In genomic region chr16:14101415-14101814, GRCh38 we compare ENCODE assay signal across 18 cellular contexts. TPM values are rescaled to one million over a fixed set of nuclear protein-coding genes. Genes with fewer than 3 reads are reported as not detected.
A peak's percentile ranks its signal among the peaks of the same experiment; 100 is the strongest.
DNase-seq lines count a peak whose midpoint lies in the region; ATAC-seq, FAIRE-seq and TF ChIP-seq lines count a peak whose summit lies in the region.
"Had no signal": no experiment of that assay in that cellular context is flagged by ENCODE, and none has a peak within 500 bp of the region (broad histone marks: within the 10 kb centered on the region; RNA-seq: fewer than 3 reads in every experiment).

No MANE protein-coding gene starts in this region.

- no peak for TF ChIP-seq CTCF in astrocyte (IDR thresholded peaks at IDR 0.05; ENCODE audit: insufficient read depth, low read depth, low read length)
- no peak for TF ChIP-seq CTCF in parathyroid adenoma (IDR thresholded peaks at IDR 0.05)

- peak; percentile 9 for DNase-seq in DMS 273 (lab: John Stamatoyannopoulos, UW; ENCODE audit: unreplicated experiment)
- no peak for DNase-seq in DMS 273 treated with DMSO at 0.1 percent for 48 hours (lab: John Stamatoyannopoulos, UW)
- DNase-seq in astrocyte (ENCODE audit: low read depth): no peak
- no peak for DNase-seq in NCI-H446 treated with DMSO at 0.1 percent for 48 hours (lab: John Stamatoyannopoulos, UW)
- DNase-seq in NOMO-1 (lab: John Stamatoyannopoulos, UW; ENCODE audit: unreplicated experiment in 2 of 2): no peak
- DNase-seq: activated CD4-positive, CD25-positive, alpha-beta regulatory T cell treated with anti-CD3 and anti-CD28 coated beads, Interleukin-2, amount 50 U/mL, for 72 hours; heart right ventricle; left colon; NCI-H1092 treated with DMSO at 0.1 percent for 48 hours; sigmoid colon; stimulated activated naive CD4-positive, alpha-beta T cell treated with Interleukin-2 at 50 U/mL for 16 hours had no signal

- H3K36me3 ChIP-seq in astrocyte (ENCODE audit: insufficient read depth, low read length) (no peaks in the 10 kb centered on the region), parathyroid adenoma (ENCODE audit: control insufficient read depth, insufficient read depth, low read length) (no peaks in the 10 kb centered on the region)
- H3K36me3 ChIP-seq: heart right ventricle, sigmoid colon had no signal

- H3K27ac ChIP-seq in astrocyte (ENCODE audit: low read depth, low read length) (no peak overlapping the region), parathyroid adenoma (no peak overlapping the region)
- H3K27ac ChIP-seq: 22Rv1, heart right ventricle, sigmoid colon had no signal

- peaks cover 26% of the 10 kb centered on the region for H4K20me1 ChIP-seq in astrocyte (ENCODE audit: insufficient read depth, low read length)

- no peak overlapping the region for H3K4me3 Mint-ChIP-seq in astrocyte (ENCODE audit: unreplicated experiment)
- H3K4me3 Mint-ChIP-seq: neural crest cell had no signal

- peak; percentile 71 for ATAC-seq in HG03135 (IDR thresholded peaks at IDR 0.05; ENCODE audit: unreplicated experiment)
- ATAC-seq in GM19467 (IDR thresholded peaks at IDR 0.05; ENCODE audit: unreplicated experiment): no peak
- ATAC-seq: heart right ventricle, left colon had no signal

- H3K27me3 Mint-ChIP-seq in astrocyte (ENCODE audit: low read depth, unreplicated experiment): no peaks in the 10 kb centered on the region

- no peaks in the 10 kb centered on the region for H3K9me3 Mint-ChIP-seq in astrocyte (ENCODE audit: unreplicated experiment)

- H3K36me3 Mint-ChIP-seq in astrocyte (ENCODE audit: low read depth, unreplicated experiment): no peaks in the 10 kb centered on the region

- H3K9me3 ChIP-seq in astrocyte (ENCODE audit: insufficient read depth, low read depth, low read length) (no peaks in the 10 kb centered on the region), parathyroid adenoma (ENCODE audit: control insufficient read depth, low read length) (no peaks in the 10 kb centered on the region)
- H3K9me3 ChIP-seq: heart right ventricle, sigmoid colon had no signal

- H3K4me3 ChIP-seq in astrocyte (ENCODE audit: insufficient read depth, low read depth, low read length): no peak overlapping the region
- H3K4me3 ChIP-seq in parathyroid adenoma (ENCODE audit: low read depth, low read length): no peak overlapping the region
- H3K4me3 ChIP-seq: heart right ventricle, sigmoid colon had no signal

- H3K4me1 Mint-ChIP-seq in astrocyte (ENCODE audit: low read depth, unreplicated experiment): peaks cover 33% of the 10 kb centered on the region

- H3K27me3 ChIP-seq in astrocyte (ENCODE audit: insufficient read depth, low read length) (no peaks in the 10 kb centered on the region), parathyroid adenoma (ENCODE audit: control insufficient read depth, insufficient read depth, low read length) (no peaks in the 10 kb centered on the region)
- H3K27me3 ChIP-seq: heart right ventricle, sigmoid colon had no signal

- H3K27ac Mint-ChIP-seq in astrocyte (ENCODE audit: unreplicated experiment): peak overlapping the region; percentile 8

- H3K4me1 ChIP-seq in astrocyte (ENCODE audit: insufficient read depth, low read length) (no peaks in the 10 kb centered on the region), parathyroid adenoma (peaks cover 46% of the 10 kb centered on the region)

- H3K4me2 ChIP-seq in astrocyte (ENCODE audit: low read length): no peak overlapping the region
- peak overlapping the region; percentile 10 for H3K4me2 ChIP-seq in parathyroid adenoma (ENCODE audit: low read length)

- H3K79me2 ChIP-seq in astrocyte (ENCODE audit: insufficient read depth, low read length) (peaks cover 26% of the 10 kb centered on the region), parathyroid adenoma (peaks cover 53% of the 10 kb centered on the region)

- no peak overlapping the region for H3K9ac ChIP-seq in astrocyte (ENCODE audit: low read length)
- no peak overlapping the region for H3K9ac ChIP-seq in parathyroid adenoma

- H2AFZ ChIP-seq in astrocyte (ENCODE audit: low read depth, low read length) (no peak overlapping the region), parathyroid adenoma (no peak overlapping the region)

- no peak for FAIRE-seq in astrocyte (lab: Jason Lieb, UNC)
- FAIRE-seq: colon, G401.6 had no signal

RNA-seq across cellular contexts. Expression of gene MRTFB, which starts 30.3 kb away (rescaled TPM):
- 24.5 and 32.5 TPM in 2 replicates for total RNA-seq in astrocyte
